In genomic region chr6:52763322-52763916, GRCh38 we compare ENCODE assay signal across 9 cellular contexts. TPM values are rescaled to one million over a fixed set of nuclear protein-coding genes. Genes with fewer than 3 reads are reported as not detected.
"Had no signal": no experiment of that assay in that cellular context is flagged by ENCODE, and none has a peak within 500 bp of the region (broad histone marks: within the 10 kb centered on the region; RNA-seq: fewer than 3 reads in every experiment).

Gene GSTA2, minus strand, starts transcription at chr6:52763475. Its CDS starts 5,528 bp downstream, at chr6:52757947.

RNA-seq across cellular contexts. Expression of gene GSTA2, which starts in this region (rescaled TPM):
- total RNA-seq: activated CD4-positive, alpha-beta T cell treated with anti-CD3 and anti-CD28 coated beads, Interleukin-2, amount 10 ng/mL, durations not matched to agents 24 days and 14 days; activated CD8-positive, alpha-beta T cell treated with anti-CD3 and anti-CD28 coated beads, Interleukin-2, amount 10 ng/mL, durations not matched to agents 7 days and 5 days; cardiac septum; esophagus squamous epithelium; fibroblast of villous mesenchyme; glomerular endothelial cell; subcutaneous adipose tissue; T-helper 17 cell; tibial nerve had no signal
